In genomic region chr17:44527102-44527501, GRCh38 we compare ENCODE assay signal across 30 cellular contexts.
"Had no signal": no experiment of that assay in that cellular context is flagged by ENCODE, and none has a peak within 500 bp of the region (broad histone marks: within the 10 kb centered on the region; RNA-seq: fewer than 3 reads in every experiment).

No MANE protein-coding gene starts in this region.

- FAIRE-seq: bronchial epithelial cell, TTC549 had no signal

- H3K36me3 ChIP-seq: ascending aorta, cardiac muscle cell had no signal

- H3K27ac ChIP-seq: ascending aorta, cardiac muscle cell, VCaP had no signal

- DNase-seq: activated B cell treated with CpG ODN at 0.5 μM for 24 hours; activated CD4-positive, alpha-beta memory T cell treated with anti-CD3 and anti-CD28 coated beads, Interleukin-2, amount 10 ng/mL, durations not matched to agents 7 days and 5 days; activated CD4-positive, alpha-beta T cell treated with anti-CD3 and anti-CD28 coated beads for 1 hour; activated CD4-positive, alpha-beta T cell treated with anti-CD3 and anti-CD28 coated beads for 36 hours; activated CD4-positive, alpha-beta T cell treated with anti-CD3 and anti-CD28 coated beads for 48 hours; activated CD4-positive, alpha-beta T cell treated with anti-CD3 and anti-CD28 coated beads, Interleukin-2, amount 10 ng/mL, durations not matched to agents 7 days and 5 days; activated CD4-positive, alpha-beta T cell treated with anti-CD3 and anti-CD28 coated beads, Interleukin-2, amount 50 U/mL, for 48 hours; activated CD8-positive, alpha-beta memory T cell treated with anti-CD3 and anti-CD28 coated beads for 24 hours; activated CD8-positive, alpha-beta memory T cell treated with anti-CD3 and anti-CD28 coated beads, Interleukin-2, amount 10 ng/mL, durations not matched to agents 7 days and 5 days; activated CD8-positive, alpha-beta memory T cell treated with anti-CD3 and anti-CD28 coated beads, Interleukin-2, amount 50 U/mL, for 48 hours; activated CD8-positive, alpha-beta T cell treated with anti-CD3 and anti-CD28 coated beads, Interleukin-2, amount 10 ng/mL, durations not matched to agents 7 days and 5 days; activated effector memory CD4-positive, alpha-beta T cell treated with Interleukin-2 at 50 U/mL for 16 hours; activated gamma-delta T cell; activated naive CD4-positive, alpha-beta T cell treated with anti-CD3 and anti-CD28 coated beads, Interleukin-2, amount 10 ng/mL, durations not matched to agents 7 days and 5 days; activated naive CD4-positive, alpha-beta T cell treated with Interleukin-2 at 50 U/mL for 16 hours; activated naive CD8-positive, alpha-beta T cell treated with anti-CD3 and anti-CD28 coated beads, Interleukin-2, amount 10 ng/mL, durations not matched to agents 7 days and 5 days; activated naive CD8-positive, alpha-beta T cell treated with anti-CD3 and anti-CD28 coated beads, Interleukin-2, amount 50 U/mL, for 24 hours; activated T-cell treated with anti-CD3 and anti-CD28 coated beads, Interleukin-2, amount 50 U/mL, for 24 hours; activated T-cell treated with anti-CD3 and anti-CD28 coated beads, Interleukin-2, amount 50 U/mL, for 48 hours; amygdala; anterior cingulate cortex; caudate nucleus; cerebellar nuclear complex; T-helper 17 cell; T1000 had no signal

- H3K4me1 ChIP-seq: ascending aorta had no signal

- ATAC-seq: activated CD4-positive, alpha-beta T cell treated with anti-CD3 and anti-CD28 coated beads for 36 hours; activated CD8-positive, alpha-beta memory T cell treated with anti-CD3 and anti-CD28 coated beads, Interleukin-2, amount 10 ng/mL, durations not matched to agents 7 days and 5 days; activated CD8-positive, alpha-beta T cell treated with anti-CD3 and anti-CD28 coated beads, Interleukin-2, amount 10 ng/mL, durations not matched to agents 7 days and 5 days; activated naive CD8-positive, alpha-beta T cell treated with anti-CD3 and anti-CD28 coated beads, Interleukin-2, amount 50 U/mL, for 24 hours; T-helper 17 cell had no signal

- H3K4me3 ChIP-seq: ascending aorta, cardiac muscle cell had no signal

- H3K27me3 ChIP-seq: ascending aorta, cardiac muscle cell had no signal

- H3K9me3 ChIP-seq: ascending aorta had no signal
